In genomic region chr9:33044162-33044673, GRCh38 we compare ENCODE assay signal across 8 cellular contexts. TPM values are rescaled to one million over a fixed set of nuclear protein-coding genes. Genes with fewer than 3 reads are reported as not detected.
DNase-seq lines count a peak whose midpoint lies in the region; ATAC-seq and TF ChIP-seq lines count a peak whose summit lies in the region.

No MANE protein-coding gene starts in this region.

- peaks cover 0 to 51% of the 10 kb centered on the region in 2 donors for H3K36me3 ChIP-seq in left lung

- CTCF ChIA-PET in AG04449 (lab: Yijun Ruan, JAX) = interaction anchor here (0.7 to 1.5 kb wide), 8 partner anchors 9 to 665 kb away, joined by 3 to 7 read pairs (median 4); no protein-coding TSS in a partner anchor

- TF ChIP-seq CTCF in AG04449 (IDR thresholded peaks at IDR 0.05; ENCODE audit: insufficient read depth, low read length, missing control alignments) = no peak
- no peak for TF ChIP-seq CTCF in left lung (IDR thresholded peaks at IDR 0.05)

- POLR2A ChIA-PET in AG04449 (lab: Yijun Ruan, JAX) = interaction anchor here (0.6 to 2.0 kb wide), 6 partner anchors 11 to 115 kb away, joined by 3 to 14 read pairs (median 4); partner anchors contain the start of genes DNAJA1 and SMU1

- no peaks in the 10 kb centered on the region for H3K9me3 ChIP-seq in left lung

- intact Hi-C loops in left lung (cut with DNase I) = no loop called here

- H3K4me3 ChIP-seq in AG04449 (ENCODE audit: low read depth, low read length) (peak overlapping the region; percentile 67), left lung (peak overlapping the region; percentile 59 to 66)

- peak overlapping the region; percentile 93 to 95 for H3K27ac ChIP-seq in left lung

- H3K27me3 ChIP-seq in left lung = no peaks in the 10 kb centered on the region

- H3K4me1 ChIP-seq in left lung = peaks cover 8 to 53% of the 10 kb centered on the region in 2 donors

- peak; percentile 38 for DNase-seq in AG04449 (ENCODE audit: low read depth, low spot score)
- DNase-seq in NCI-H446 (lab: John Stamatoyannopoulos, UW) = peak; percentile 34 to 71
- peak; percentile 61 to 71 for DNase-seq in activated CD4-positive, alpha-beta T cell treated with anti-CD3 and anti-CD28 coated beads, Interleukin-2, amount 50 U/mL, for 48 hours
- peak; percentile 95 for DNase-seq in dermis blood vessel endothelial cell
- DNase-seq in left lung = peak; percentile 92 to 93
- peak; percentile 55 to 69 for DNase-seq in stimulated activated CD4-positive, alpha-beta T cell treated with anti-CD3 and anti-CD28 coated beads, Interleukin-2, amount 100 ng/mL, for 24 hours

- ATAC-seq in GM18870 (IDR thresholded peaks at IDR 0.05; ENCODE audit: unreplicated experiment) = peak; percentile 66
- peak; percentile 78 for ATAC-seq in HG03135 (IDR thresholded peaks at IDR 0.05; ENCODE audit: unreplicated experiment)
- peak; percentile 94 for ATAC-seq in left lung

RNA-seq across cellular contexts. Expression of gene DNAJA1, which starts 19.1 kb away (rescaled TPM):
- total RNA-seq in dermis blood vessel endothelial cell (134 and 149 TPM in 2 replicates), left lung (100 to 1,000 TPM; 132 to 134 TPM)

RNA-seq across cellular contexts. Expression of gene SMU1, which starts 32.3 kb away (rescaled TPM):
- 34.5 and 37.8 TPM in 2 replicates for total RNA-seq in dermis blood vessel endothelial cell
- total RNA-seq in left lung = 10 to 100 TPM; 17.3 to 19.0 TPM

RNA-seq across cellular contexts. Expression of gene APTX, which starts 42.8 kb away (rescaled TPM):
- total RNA-seq in dermis blood vessel endothelial cell (21.3 and 28.5 TPM in 2 replicates), left lung (10 to 100 TPM; 21.7 to 29.1 TPM)

Comparison
In these comparisons a context has a peak if more than half of its experiments do, and no peak if none do; other contexts are left out.
1. Peak in every context shown above with its lines: DNase-seq, ATAC-seq, H3K4me3 ChIP-seq and H3K27ac ChIP-seq.
2. DNase-seq: peak in every context shown above with its lines; median percentile 95 in dermis blood vessel endothelial cell; 92 in left lung; 66 in activated CD4-positive, alpha-beta T cell treated with anti-CD3 and anti-CD28 coated beads, Interleukin-2, amount 50 U/mL, for 48 hours; 62 in stimulated activated CD4-positive, alpha-beta T cell treated with anti-CD3 and anti-CD28 coated beads, Interleukin-2, amount 100 ng/mL, for 24 hours; 52 in NCI-H446; 38 in AG04449.